10 cellular contexts compared by ENCODE assay signal in the genomic region with DNA sequence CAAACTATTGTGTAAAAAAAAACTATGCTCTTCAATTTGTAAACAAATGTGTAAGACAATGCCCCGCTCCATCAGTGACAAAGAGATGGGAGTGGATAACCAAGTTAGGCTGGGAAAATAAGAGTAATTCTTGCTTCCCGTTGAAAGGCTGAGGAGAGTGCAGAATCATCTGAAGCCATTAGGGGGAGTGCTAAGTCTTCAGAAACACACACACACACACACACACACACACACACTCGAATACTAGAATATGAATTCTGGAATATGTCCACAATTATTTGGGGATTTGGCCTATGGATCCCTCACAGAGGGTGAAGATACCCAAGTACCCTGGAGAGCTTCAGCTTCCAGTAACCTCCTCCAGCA. TPM values are rescaled to one million over a fixed set of nuclear protein-coding genes. Genes with fewer than 3 reads are reported as not detected.
A peak's percentile ranks its signal among the peaks of the same experiment; 100 is the strongest.
DNase-seq lines count a peak whose midpoint lies in the region; ATAC-seq and TF ChIP-seq lines count a peak whose summit lies in the region.
"Had no signal": no experiment of that assay in that cellular context is flagged by ENCODE, and none has a peak within 500 bp of the region (broad histone marks: within the 10 kb centered on the region; RNA-seq: fewer than 3 reads in every experiment).

No MANE protein-coding gene starts in this region.

- no peaks in the 10 kb centered on the region for H3K36me3 ChIP-seq in mammary epithelial cell (ENCODE audit: insufficient read depth, low read length)
- no peaks in the 10 kb centered on the region for H3K36me3 ChIP-seq in liver (ENCODE audit: control insufficient read depth in 4 of 4, insufficient read depth in 3 of 4, low read depth in 1 of 4, low read length in 3 of 4)

- peak; percentile 77 to 80 for TF ChIP-seq CTCF in mammary epithelial cell (conservative IDR thresholded peaks at IDR 0.05 in 1 of 2, IDR thresholded peaks at IDR 0.05 in 1 of 2; ENCODE audit: extremely low read depth in 1 of 2, insufficient read depth in 1 of 2, low read depth in 1 of 2, low read length in 2 of 2)
- peak; percentile 45 for TF ChIP-seq CTCF in liver (IDR thresholded peaks at IDR 0.05; ENCODE audit: low read depth, low read length, missing input control)

- no peaks in the 10 kb centered on the region for H4K20me1 ChIP-seq in mammary epithelial cell (ENCODE audit: insufficient read depth, low read length)

- CTCF ChIA-PET in mammary epithelial cell (lab: Charles Lee; ENCODE audit: low non-redundant PET), result interaction anchor here (0.7 to 1.0 kb wide), 2 partner anchors 30 to 168 kb away, joined by 5 to 9 read pairs; no protein-coding TSS in a partner anchor

- H3K9me3 ChIP-seq in mammary epithelial cell (replicated peaks; ENCODE audit: insufficient read depth, low read length), result no peaks in the 10 kb centered on the region
- no peaks in the 10 kb centered on the region for H3K9me3 ChIP-seq in liver (ENCODE audit: control insufficient read depth in 4 of 4, low read length in 3 of 4)

- peaks cover 11 to 12% of the 10 kb centered on the region in 2 donors for H3K4me1 Mint-ChIP-seq in natural killer cell treated with Interleukin-12 subunit alpha and Interleukin-12 subunit beta and Interleukin-15 and Interleukin-18, amount 100 ng/mL, for 72 hours (ENCODE audit: low read depth in 2 of 2)

- BruUV-seq in mammary epithelial cell (replicated peaks; lab: Mats Ljungman, UMichigan), result no TSS peak

- peaks cover 14% of the 10 kb centered on the region for H3K4me1 ChIP-seq in mammary epithelial cell (ENCODE audit: insufficient read depth, low read length)
- peaks cover 8 to 13% (median 11%) of the 10 kb centered on the region in 4 donors for H3K4me1 ChIP-seq in liver (ENCODE audit: control insufficient read depth in 4 of 4, insufficient read depth in 4 of 4, low read length in 3 of 4)

- no peak overlapping the region for H3K27ac ChIP-seq in mammary epithelial cell (ENCODE audit: insufficient read depth, low read depth, low read length)
- no peak overlapping the region for H3K27ac ChIP-seq in liver (ENCODE audit: low read depth in 1 of 2, low read length in 2 of 2)

- H3K9me3 Mint-ChIP-seq in natural killer cell treated with Interleukin-12 subunit alpha and Interleukin-12 subunit beta and Interleukin-15 and Interleukin-18, amount 100 ng/mL, for 72 hours, result no peaks in the 10 kb centered on the region
- H3K9me3 Mint-ChIP-seq: CD4-positive, CD25-positive, alpha-beta regulatory T cell; stimulated activated naive CD8-positive, alpha-beta T cell treated with anti-CD3 and anti-CD28 coated beads, Interleukin-15, Interleukin-2, amounts not matched to agents 100 ng/mL and 50 ng/mL, for 24 hours had no signal

- intact Hi-C loops in mammary epithelial cell (cut with micrococcal nuclease), result loop anchor here (1.0 to 5.0 kb wide), 10 partner anchors 29 to 507 kb away; partner anchors contain the start of gene CCDC15

- H3K36me3 Mint-ChIP-seq in natural killer cell treated with Interleukin-12 subunit alpha and Interleukin-12 subunit beta and Interleukin-15 and Interleukin-18, amount 100 ng/mL, for 72 hours, result no peaks in the 10 kb centered on the region
- H3K36me3 Mint-ChIP-seq: CD4-positive, CD25-positive, alpha-beta regulatory T cell had no signal

- no peak overlapping the region for H3K4me3 Mint-ChIP-seq in natural killer cell treated with Interleukin-12 subunit alpha and Interleukin-12 subunit beta and Interleukin-15 and Interleukin-18, amount 100 ng/mL, for 72 hours

- no peak overlapping the region for H2AFZ ChIP-seq in mammary epithelial cell (ENCODE audit: low read depth, low read length)

- ATAC-seq in HG03103 (IDR thresholded peaks at IDR 0.05; ENCODE audit: low read depth, unreplicated experiment) (peak; percentile 41), HG03457 (IDR thresholded peaks at IDR 0.05; ENCODE audit: unreplicated experiment) (no peak)
- ATAC-seq in natural killer cell treated with Interleukin-12 subunit alpha and Interleukin-12 subunit beta and Interleukin-15 and Interleukin-18, amount 100 ng/mL, for 72 hours, result no peak

- peak overlapping the region in 1 of 2 donors; percentile 67 for H3K27ac Mint-ChIP-seq in natural killer cell treated with Interleukin-12 subunit alpha and Interleukin-12 subunit beta and Interleukin-15 and Interleukin-18, amount 100 ng/mL, for 72 hours
- H3K27ac Mint-ChIP-seq: CD4-positive, CD25-positive, alpha-beta regulatory T cell; stimulated activated naive CD8-positive, alpha-beta T cell treated with anti-CD3 and anti-CD28 coated beads, Interleukin-15, Interleukin-2, amounts not matched to agents 100 ng/mL and 50 ng/mL, for 24 hours had no signal

- peaks cover 52% of the 10 kb centered on the region for H3K27me3 ChIP-seq in mammary epithelial cell (ENCODE audit: insufficient read depth, low read length)
- peaks cover 8 to 32% (median 15%) of the 10 kb centered on the region in 4 donors for H3K27me3 ChIP-seq in liver (ENCODE audit: control insufficient read depth in 4 of 4, insufficient read depth in 4 of 4, low read length in 3 of 4)

- H3K79me2 ChIP-seq in mammary epithelial cell (ENCODE audit: insufficient read depth, low read length), result no peaks in the 10 kb centered on the region

- H3K4me3 ChIP-seq in mammary epithelial cell (replicated peaks in 1 of 3; ENCODE audit: insufficient read depth in 1 of 3, low read depth in 2 of 3, low read length in 3 of 3), result no peak overlapping the region
- no peak overlapping the region for H3K4me3 ChIP-seq in liver (ENCODE audit: low read depth in 1 of 3, low read length in 3 of 3)

- TF ChIP-seq RAD21 in liver (IDR thresholded peaks at IDR 0.05), result peak in 1 of 2 donors; percentile 42

- DNase-seq in SIG-M5 treated with dmso at 0.1 percent for 504 hours (lab: John Stamatoyannopoulos, UW; ENCODE audit: unreplicated experiment) (peak; percentile 59), SIG-M5 (lab: John Stamatoyannopoulos, UW) (no peak), NCI-H69 (lab: John Stamatoyannopoulos, UW) (peak; percentile 78), mammary epithelial cell (peak; percentile 71)
- no peak for DNase-seq in natural killer cell treated with Interleukin-12 subunit alpha and Interleukin-12 subunit beta and Interleukin-15 and Interleukin-18, amount 100 ng/mL, for 72 hours (ENCODE audit: low spot score)

- peak overlapping the region; percentile 22 for H3K4me2 ChIP-seq in mammary epithelial cell (ENCODE audit: insufficient read depth, low read depth, low read length)

- dilution Hi-C loops in mammary epithelial cell (cut with HindIII; ENCODE audit: low sequenced_read_pairs), result loop anchor here (5.0 kb wide), 1 partner anchor 55 kb away; no protein-coding TSS in a partner anchor

- WGBS in mammary epithelial cell (ENCODE audit: low coverage, missing lambda C conversion rate), result 13% methylated on average over 3 of the region's 3 CpGs
- WGBS in liver, result 32% methylated on average over 3 of the region's 3 CpGs

- peaks cover 44 to 59% of the 10 kb centered on the region in 2 donors for H3K27me3 Mint-ChIP-seq in natural killer cell treated with Interleukin-12 subunit alpha and Interleukin-12 subunit beta and Interleukin-15 and Interleukin-18, amount 100 ng/mL, for 72 hours

- in situ Hi-C loops in mammary epithelial cell (cut with MboI; ENCODE audit: low sequenced_read_pairs in 2 of 2), result loop anchor here (10.0 to 25.0 kb wide), 3 partner anchors 173 to 425 kb away; partner anchors contain the start of gene OR8B4 (in 1 of the 2)

- H3K9ac ChIP-seq in mammary epithelial cell (ENCODE audit: insufficient read depth, low read length) (no peak overlapping the region), liver (ENCODE audit: low read depth in 1 of 2, low read length in 2 of 2) (no peak overlapping the region)

TF ChIP-seq in liver, 16 proteins besides CTCF, POLR2A, EP300 and RAD21:
- TF ChIP-seq, protein P1, sequence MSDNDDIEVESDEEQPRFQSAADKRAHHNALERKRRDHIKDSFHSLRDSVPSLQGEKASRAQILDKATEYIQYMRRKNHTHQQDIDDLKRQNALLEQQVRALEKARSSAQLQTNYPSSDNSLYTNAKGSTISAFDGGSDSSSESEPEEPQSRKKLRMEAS (IDR thresholded peaks at IDR 0.05), result no peak
- no peak for TF ChIP-seq ATF3 (IDR thresholded peaks at IDR 0.05)
- no peak for TF ChIP-seq RXRA (IDR thresholded peaks at IDR 0.05)

RNA-seq across cellular contexts. Expression of gene ROBO3, which starts 27.8 kb away (rescaled TPM):
- total RNA-seq in mammary epithelial cell (10 to 100 TPM; 38.7 to 94.3 TPM), liver (1 to 10 TPM; 1.1 to 1.2 TPM)
- polyA plus RNA-seq in mammary epithelial cell (68.7 TPM), liver (1 to 10 TPM; 1.6 to 2.2 TPM)
- polyA minus RNA-seq in mammary epithelial cell, result 53.6 TPM
- total RNA-seq in natural killer cell treated with Interleukin-12 subunit alpha and Interleukin-12 subunit beta and Interleukin-15 and Interleukin-18, amount 100 ng/mL, for 72 hours, result 1 to 10 TPM; 5.3 to 7.9 TPM

RNA-seq across cellular contexts. Expression of gene MSANTD2, which starts 37.3 kb away (rescaled TPM):
- total RNA-seq in mammary epithelial cell (1 to 10 TPM; 8.7 to 9.7 TPM), liver (1 to 10 TPM; 3.0 to 7.7 TPM)
- polyA plus RNA-seq in mammary epithelial cell (1.9 TPM), liver (1 to 10 TPM; 1.6 to 1.7 TPM)
- 4.3 TPM for polyA minus RNA-seq in mammary epithelial cell
- 10 to 100 TPM; 10.5 to 20.4 TPM for total RNA-seq in natural killer cell treated with Interleukin-12 subunit alpha and Interleukin-12 subunit beta and Interleukin-15 and Interleukin-18, amount 100 ng/mL, for 72 hours

Comparison
In these comparisons a context has a peak if more than half of its experiments do, and no peak if none do; other contexts are left out.
1. DNase-seq: peak in SIG-M5 treated with dmso at 0.1 percent for 504 hours (single experiment), NCI-H69 (single experiment) and mammary epithelial cell (single experiment); none in SIG-M5 (single experiment) and natural killer cell treated with Interleukin-12 subunit alpha and Interleukin-12 subunit beta and Interleukin-15 and Interleukin-18, amount 100 ng/mL, for 72 hours (single experiment).
2. RNA of gene ROBO3, which starts 27.8 kb away (total RNA-seq): 38.7 to 94.3 TPM in mammary epithelial cell; 5.3 to 7.9 TPM in natural killer cell treated with Interleukin-12 subunit alpha and Interleukin-12 subunit beta and Interleukin-15 and Interleukin-18, amount 100 ng/mL, for 72 hours and 1.1 to 1.2 TPM in liver; every median in the first group is over 4 times any median in the second.